Comparison of ENCODE assay signal across 12 cellular contexts in the genomic region with DNA sequence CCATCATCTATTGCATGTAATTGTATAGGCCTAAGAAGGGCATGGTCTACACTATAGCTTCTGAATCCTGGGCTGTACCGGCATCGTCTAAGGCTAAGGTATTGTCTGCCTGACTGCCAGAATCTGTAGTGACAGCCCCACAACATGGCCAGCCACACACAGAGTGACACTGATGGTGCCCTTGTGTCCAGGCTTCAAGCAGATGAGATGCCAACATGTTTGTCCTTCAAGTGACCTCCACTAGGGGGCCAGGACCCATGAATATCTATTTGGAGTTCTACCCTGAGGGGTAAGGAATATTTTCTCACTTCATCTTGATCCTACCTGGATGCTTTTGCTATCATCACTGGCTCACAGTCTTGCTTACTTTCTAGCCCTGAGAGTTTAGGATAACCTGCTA. TPM values are rescaled to one million over a fixed set of nuclear protein-coding genes. Genes with fewer than 3 reads are reported as not detected.
DNase-seq lines count a peak whose midpoint lies in the region; FAIRE-seq and TF ChIP-seq lines count a peak whose summit lies in the region.
"Had no signal": no experiment of that assay in that cellular context is flagged by ENCODE, and none has a peak within 500 bp of the region (broad histone marks: within the 10 kb centered on the region; RNA-seq: fewer than 3 reads in every experiment).

No MANE protein-coding gene starts in this region.

- no peak overlapping the region for H3K27ac Mint-ChIP-seq in activated CD4-positive, alpha-beta memory T cell treated with anti-CD3 and anti-CD28 coated beads for 36 hours
- H3K27ac Mint-ChIP-seq in activated CD4-positive, alpha-beta memory T cell treated with anti-CD3 and anti-CD28 coated beads, Interleukin-2, amount 10 ng/mL, durations not matched to agents 7 days and 5 days = no peak overlapping the region

- no peaks in the 10 kb centered on the region for H3K9me3 Mint-ChIP-seq in activated CD4-positive, alpha-beta memory T cell treated with anti-CD3 and anti-CD28 coated beads for 36 hours
- H3K9me3 Mint-ChIP-seq in activated CD4-positive, alpha-beta memory T cell treated with anti-CD3 and anti-CD28 coated beads, Interleukin-2, amount 10 ng/mL, durations not matched to agents 7 days and 5 days = no peaks in the 10 kb centered on the region

- H4K8ac ChIP-seq in H1 (ENCODE audit: extremely low read depth, insufficient read depth, low read length) = no peak overlapping the region

- H3K14ac ChIP-seq in H1 (ENCODE audit: insufficient read length) = no peak overlapping the region

- no peak overlapping the region for H2BK20ac ChIP-seq in H1 (ENCODE audit: low read length)

- no peak overlapping the region for H2BK120ac ChIP-seq in H1 (replicated peaks; ENCODE audit: low read depth, low read length)

- H3K18ac ChIP-seq in H1 (ENCODE audit: extremely low read depth, low read length) = no peak overlapping the region

- H4K5ac ChIP-seq in H1 (ENCODE audit: insufficient read length, low read depth, low read length) = no peak overlapping the region

- H3K4ac ChIP-seq in H1 (replicated peaks; ENCODE audit: insufficient read length, low read depth, low read length) = no peak overlapping the region

- TF ChIP-seq POLR2A in H1 (IDR thresholded peaks at IDR 0.05; ENCODE audit: control extremely low read depth in 1 of 2, low read depth in 2 of 2, low read length in 2 of 2) = no peak

- no peak overlapping the region for H3K4me3 ChIP-seq in Karpas-422 (ENCODE audit: low read length)
- H3K4me3 ChIP-seq in H1 (ENCODE audit: extremely low read depth in 1 of 4, insufficient read depth in 2 of 4, low read depth in 3 of 4, low read length in 4 of 4) = no peak overlapping the region
- H3K4me3 ChIP-seq in effector memory CD4-positive, alpha-beta T cell (ENCODE audit: insufficient read depth, low read depth, low read length, poor library complexity, severe bottlenecking) = no peak overlapping the region

- TF ChIP-seq EP300 in H1 (IDR thresholded peaks at IDR 0.05; ENCODE audit: borderline replicate concordance in 1 of 2, low read depth in 2 of 2, low read length in 2 of 2) = no peak

- 67% methylated on average over 2 of the region's 2 CpGs; no CpG with 5 or more reads in 1 of the 2 experiments for WGBS in H1 (ENCODE audit: extremely low coverage in 1 of 2, insufficient coverage in 1 of 2, insufficient read length in 1 of 2, insufficient replicate concordance in 2 of 2, low coverage in 1 of 2, low lambda C conversion rate in 2 of 2, missing lambda C conversion rate in 1 of 2), 2 experiments

- no peak overlapping the region for H4K91ac ChIP-seq in H1 (replicated peaks; ENCODE audit: insufficient read length, low read length)

- peak; percentile 28 to 52; a peak in 3 of 4 replicates for TF ChIP-seq RAD21 in H1 (IDR thresholded peaks at IDR 0.05 in 1 of 2, conservative IDR thresholded peaks at IDR 0.05 in 1 of 2; ENCODE audit: low read depth in 2 of 2, low read length in 2 of 2)

- H2BK12ac ChIP-seq in H1 (ENCODE audit: low read depth, low read length) = no peak overlapping the region

- H3K4me1 Mint-ChIP-seq in activated CD4-positive, alpha-beta memory T cell treated with anti-CD3 and anti-CD28 coated beads for 36 hours (ENCODE audit: low read depth) = peaks cover 2% of the 10 kb centered on the region
- no peaks in the 10 kb centered on the region for H3K4me1 Mint-ChIP-seq in activated CD4-positive, alpha-beta memory T cell treated with anti-CD3 and anti-CD28 coated beads, Interleukin-2, amount 10 ng/mL, durations not matched to agents 7 days and 5 days

- no peak overlapping the region for H2BK5ac ChIP-seq in H1 (ENCODE audit: low read depth, low read length)

- H2BK15ac ChIP-seq in H1 (ENCODE audit: low read length) = no peak overlapping the region

- H2AFZ ChIP-seq in Karpas-422 (ENCODE audit: low read length) (no peak overlapping the region), H1 (ENCODE audit: low read length) (no peak overlapping the region)

- no peak overlapping the region for H2AK5ac ChIP-seq in H1 (ENCODE audit: low read depth, low read length)

- H3K9ac ChIP-seq in Karpas-422 (ENCODE audit: low read length) = no peak overlapping the region
- no peak overlapping the region for H3K9ac ChIP-seq in H1 (replicated peaks in 1 of 4; ENCODE audit: extremely low read depth in 1 of 4, low read depth in 3 of 4, low read length in 3 of 4)

- H3K36me3 Mint-ChIP-seq in activated CD4-positive, alpha-beta memory T cell treated with anti-CD3 and anti-CD28 coated beads for 36 hours = peaks cover 3% of the 10 kb centered on the region
- no peaks in the 10 kb centered on the region for H3K36me3 Mint-ChIP-seq in activated CD4-positive, alpha-beta memory T cell treated with anti-CD3 and anti-CD28 coated beads, Interleukin-2, amount 10 ng/mL, durations not matched to agents 7 days and 5 days (ENCODE audit: low read depth)

- no peaks in the 10 kb centered on the region for H3K79me1 ChIP-seq in H1 (ENCODE audit: low read depth, low read length)

- H3K9me3 ChIP-seq in Karpas-422 (ENCODE audit: low read length) = no peaks in the 10 kb centered on the region
- no peaks in the 10 kb centered on the region for H3K9me3 ChIP-seq in H1 (ENCODE audit: insufficient read depth in 2 of 2, low read depth in 1 of 2, low read length in 1 of 2)
- H3K9me3 ChIP-seq in effector memory CD4-positive, alpha-beta T cell (ENCODE audit: control insufficient read depth, low read length) = no peaks in the 10 kb centered on the region
- H3K9me3 ChIP-seq: neutrophil had no signal

- no peaks in the 10 kb centered on the region for H3K23me2 ChIP-seq in H1 (ENCODE audit: low read depth, low read length)

- no peak overlapping the region for H3K56ac ChIP-seq in H1 (replicated peaks; ENCODE audit: insufficient read length, low read depth, low read length)

- H3K4me1 ChIP-seq in Karpas-422 (ENCODE audit: low read length) = no peaks in the 10 kb centered on the region
- peaks cover 0 to 2% (median 0%) of the 10 kb centered on the region in 4 experiments; a peak in 1 of 7 replicates for H3K4me1 ChIP-seq in H1 (replicated peaks in 1 of 4; ENCODE audit: control insufficient read depth in 3 of 4, insufficient read depth in 4 of 4, low read length in 3 of 4)
- no peaks in the 10 kb centered on the region for H3K4me1 ChIP-seq in effector memory CD4-positive, alpha-beta T cell (ENCODE audit: control insufficient read depth, insufficient read depth, low read length, poor library complexity, severe bottlenecking)

- TF ChIP-seq CTCF in H1 (IDR thresholded peaks at IDR 0.05; ENCODE audit: control extremely low read depth in 1 of 3, insufficient read depth in 1 of 3, low read depth in 1 of 3, low read length in 3 of 3) = peak; percentile 20 to 64 (median 38)

- CTCF ChIA-PET in activated CD4-positive, alpha-beta memory T cell treated with anti-CD3 and anti-CD28 coated beads for 36 hours (lab: Charles Lee) = no interaction called here
- CTCF ChIA-PET in activated CD4-positive, alpha-beta memory T cell treated with anti-CD3 and anti-CD28 coated beads, Interleukin-2, amount 10 ng/mL, durations not matched to agents 7 days and 5 days (lab: Charles Lee) = no interaction called here
- CTCF ChIA-PET in H1 (lab: Charles Lee; ENCODE audit: partially characterized antibody) = interaction anchor here (0.7 to 1.2 kb wide), 3 partner anchors 11 to 21 kb away, joined by 3 read pairs; no protein-coding TSS in a partner anchor

- no peak overlapping the region for H3K4me3 Mint-ChIP-seq in activated CD4-positive, alpha-beta memory T cell treated with anti-CD3 and anti-CD28 coated beads for 36 hours
- no peak overlapping the region for H3K4me3 Mint-ChIP-seq in activated CD4-positive, alpha-beta memory T cell treated with anti-CD3 and anti-CD28 coated beads, Interleukin-2, amount 10 ng/mL, durations not matched to agents 7 days and 5 days

- no peak for FAIRE-seq in H1 (lab: Jason Lieb, UNC)

- H3K79me2 ChIP-seq in Karpas-422 (ENCODE audit: low read length) = no peaks in the 10 kb centered on the region
- H3K79me2 ChIP-seq in H1 (ENCODE audit: control insufficient read depth in 1 of 2, insufficient read depth in 2 of 2, low read length in 2 of 2) = no peaks in the 10 kb centered on the region

- H3K27ac ChIP-seq in Karpas-422 (ENCODE audit: low read length) (no peak overlapping the region), H1 (ENCODE audit: low read depth, low read length) (no peak overlapping the region)
- no peak overlapping the region for H3K27ac ChIP-seq in effector memory CD4-positive, alpha-beta T cell (ENCODE audit: insufficient read depth, low read length, poor library complexity, severe bottlenecking)
- H3K27ac ChIP-seq: neutrophil had no signal

- POLR2A ChIA-PET in activated CD4-positive, alpha-beta memory T cell treated with anti-CD3 and anti-CD28 coated beads for 36 hours (lab: Charles Lee) = no interaction called here
- POLR2A ChIA-PET in activated CD4-positive, alpha-beta memory T cell treated with anti-CD3 and anti-CD28 coated beads, Interleukin-2, amount 10 ng/mL, durations not matched to agents 7 days and 5 days (lab: Charles Lee) = no interaction called here
- POLR2A ChIA-PET in H1 (lab: Charles Lee; ENCODE audit: partially characterized antibody) = no interaction called here

- H4K20me1 ChIP-seq in Karpas-422 (ENCODE audit: insufficient read depth, low read depth, low read length) (no peaks in the 10 kb centered on the region), H1 (replicated peaks in 1 of 2; ENCODE audit: control insufficient read depth in 1 of 2, insufficient read depth in 2 of 2, low read length in 2 of 2) (no peaks in the 10 kb centered on the region)

- H3K4me2 ChIP-seq in Karpas-422 (ENCODE audit: low read depth, low read length, poor library complexity, severe bottlenecking) (no peak overlapping the region), H1 (ENCODE audit: insufficient read depth in 1 of 2, low read depth in 2 of 2, low read length in 2 of 2) (no peak overlapping the region)

- no peaks in the 10 kb centered on the region for H3K9me2 ChIP-seq in Karpas-422 (replicated peaks; ENCODE audit: insufficient read depth, low read length)

- DNase-seq in activated CD4-positive, alpha-beta memory T cell treated with anti-CD3 and anti-CD28 coated beads for 36 hours = peak; percentile 10
- DNase-seq in activated CD4-positive, alpha-beta memory T cell treated with anti-CD3 and anti-CD28 coated beads, Interleukin-2, amount 10 ng/mL, durations not matched to agents 7 days and 5 days = no peak
- peak; percentile 67 for DNase-seq in Karpas-422
- DNase-seq in H1 (ENCODE audit: low read depth in 1 of 2, low spot score in 2 of 2) = peak in 1 of 2 experiments; percentile 52
- DNase-seq in stimulated activated CD8-positive, alpha-beta memory T cell treated with anti-CD3 and anti-CD28 coated beads, Interleukin-4, amount 100 ng/mL, for 48 hours = peak; percentile 38
- no peak for DNase-seq in effector memory CD4-positive, alpha-beta T cell
- no peak for DNase-seq in kidney tubule cell (ENCODE audit: low spot score)
- no peak for DNase-seq in GM19240 (ENCODE audit: insufficient read length, low spot score)
- DNase-seq: NCI-H2107, T1000 had no signal

- intact Hi-C loops in activated CD4-positive, alpha-beta memory T cell treated with anti-CD3 and anti-CD28 coated beads for 36 hours (cut with micrococcal nuclease) = no loop called here

- H3K36me3 ChIP-seq in Karpas-422 (ENCODE audit: insufficient read depth, low read length) = no peaks in the 10 kb centered on the region
- H3K36me3 ChIP-seq in H1 (ENCODE audit: control insufficient read depth in 2 of 4, insufficient read depth in 4 of 4, low read length in 3 of 4) = no peaks in the 10 kb centered on the region
- H3K36me3 ChIP-seq in effector memory CD4-positive, alpha-beta T cell (ENCODE audit: control insufficient read depth, insufficient read depth, low read length) = no peaks in the 10 kb centered on the region
- H3K36me3 ChIP-seq: neutrophil had no signal

- H3K27me3 ChIP-seq in Karpas-422 (ENCODE audit: low read length) (no peaks in the 10 kb centered on the region), H1 (replicated peaks in 1 of 4; ENCODE audit: control insufficient read depth in 3 of 4, extremely low read depth in 1 of 4, insufficient read depth in 3 of 4, low read length in 3 of 4) (no peaks in the 10 kb centered on the region)
- H3K27me3 ChIP-seq in effector memory CD4-positive, alpha-beta T cell (replicated peaks; ENCODE audit: control insufficient read depth, insufficient read depth, low read length, poor library complexity, severe bottlenecking) = no peaks in the 10 kb centered on the region
- H3K27me3 ChIP-seq: neutrophil had no signal

- no peaks in the 10 kb centered on the region for H3K27me3 Mint-ChIP-seq in activated CD4-positive, alpha-beta memory T cell treated with anti-CD3 and anti-CD28 coated beads for 36 hours
- no peaks in the 10 kb centered on the region for H3K27me3 Mint-ChIP-seq in activated CD4-positive, alpha-beta memory T cell treated with anti-CD3 and anti-CD28 coated beads, Interleukin-2, amount 10 ng/mL, durations not matched to agents 7 days and 5 days

- H3K23ac ChIP-seq in H1 (ENCODE audit: insufficient read length) = no peak overlapping the region

RNA-seq across cellular contexts. Expression of a gene that starts 1.5 kb away (rescaled TPM):
- total RNA-seq in activated CD4-positive, alpha-beta memory T cell treated with anti-CD3 and anti-CD28 coated beads for 36 hours = not detected
- not detected for total RNA-seq in activated CD4-positive, alpha-beta memory T cell treated with anti-CD3 and anti-CD28 coated beads, Interleukin-2, amount 10 ng/mL, durations not matched to agents 7 days and 5 days
- total RNA-seq in Karpas-422 (2014; rRNA removed; shearing (Covaris generic); ENCODE audit: low replicate concordance) = not detected in 2 replicates
- not detected in 2 replicates for total RNA-seq in H1 (2021; fragmentation: NEBNext Ultra II Directional; extraction: Animal tissue kit (Norgen Biotek cat#: 25700))
- polyA plus RNA-seq in H1 (2011; rRNA removed) = not detected in 2 replicates
- polyA plus RNA-seq in H1 (2011; cell fraction: cytosol; rRNA removed) = not detected
- not detected for polyA plus RNA-seq in H1 (2011; cell fraction: nucleus; rRNA removed)
- polyA plus RNA-seq in H1 (2012, experiment 1 of 2) = 0.17 to 0.55 TPM in 2 of 4 replicates, not detected in the others
- not detected for polyA plus RNA-seq in H1 (2012, experiment 2 of 2)
- polyA plus RNA-seq in H1 (2013, experiment 1 of 2) = not detected
- not detected for polyA plus RNA-seq in H1 (2013, experiment 2 of 2)
- polyA minus RNA-seq in H1 (2011; rRNA and poly(A)+ RNA removed) = 0.47 TPM in 1 of 2 replicates, not detected in the other
- not detected for polyA minus RNA-seq in H1 (2011; cell fraction: cytosol; rRNA and poly(A)+ RNA removed)
- polyA minus RNA-seq in H1 (2011; cell fraction: nucleus; rRNA and poly(A)+ RNA removed) = not detected
- total RNA-seq: glomerular endothelial cell had no signal

RNA-seq across cellular contexts. Expression of a gene that starts 50.5 kb away (rescaled TPM):
- total RNA-seq in activated CD4-positive, alpha-beta memory T cell treated with anti-CD3 and anti-CD28 coated beads for 36 hours = not detected
- not detected for total RNA-seq in activated CD4-positive, alpha-beta memory T cell treated with anti-CD3 and anti-CD28 coated beads, Interleukin-2, amount 10 ng/mL, durations not matched to agents 7 days and 5 days
- total RNA-seq in Karpas-422 (2014; rRNA removed; shearing (Covaris generic); ENCODE audit: low replicate concordance) = not detected in 2 replicates
- not detected in 2 replicates for total RNA-seq in H1 (2021; fragmentation: NEBNext Ultra II Directional; extraction: Animal tissue kit (Norgen Biotek cat#: 25700))
- not detected in 2 replicates for polyA plus RNA-seq in H1 (2011; rRNA removed)
- not detected for polyA plus RNA-seq in H1 (2011; cell fraction: cytosol; rRNA removed)
- not detected for polyA plus RNA-seq in H1 (2011; cell fraction: nucleus; rRNA removed)
- not detected in 4 replicates for polyA plus RNA-seq in H1 (2012, experiment 1 of 2)
- polyA plus RNA-seq in H1 (2012, experiment 2 of 2) = not detected
- polyA plus RNA-seq in H1 (2013, experiment 1 of 2) = not detected
- not detected for polyA plus RNA-seq in H1 (2013, experiment 2 of 2)
- not detected in 2 replicates for polyA minus RNA-seq in H1 (2011; rRNA and poly(A)+ RNA removed)
- not detected for polyA minus RNA-seq in H1 (2011; cell fraction: cytosol; rRNA and poly(A)+ RNA removed)
- polyA minus RNA-seq in H1 (2011; cell fraction: nucleus; rRNA and poly(A)+ RNA removed) = not detected
- total RNA-seq: glomerular endothelial cell had no signal

RNA-seq across cellular contexts. Expression of a gene that starts 53.7 kb away (rescaled TPM):
- total RNA-seq in activated CD4-positive, alpha-beta memory T cell treated with anti-CD3 and anti-CD28 coated beads for 36 hours = not detected
- total RNA-seq in activated CD4-positive, alpha-beta memory T cell treated with anti-CD3 and anti-CD28 coated beads, Interleukin-2, amount 10 ng/mL, durations not matched to agents 7 days and 5 days = not detected
- total RNA-seq in Karpas-422 (2014; rRNA removed; shearing (Covaris generic); ENCODE audit: low replicate concordance) = not detected in 2 replicates
- total RNA-seq in H1 (2021; fragmentation: NEBNext Ultra II Directional; extraction: Animal tissue kit (Norgen Biotek cat#: 25700)) = not detected in 2 replicates
- polyA plus RNA-seq in H1 (2011; rRNA removed) = 0.06 TPM in 1 of 2 replicates, not detected in the other
- 0.04 TPM for polyA plus RNA-seq in H1 (2011; cell fraction: cytosol; rRNA removed)
- 0.16 TPM for polyA plus RNA-seq in H1 (2011; cell fraction: nucleus; rRNA removed)
- 0.28 to 0.90 TPM (median 0.47 TPM) in 4 replicates for polyA plus RNA-seq in H1 (2012, experiment 1 of 2)
- polyA plus RNA-seq in H1 (2012, experiment 2 of 2) = not detected
- polyA plus RNA-seq in H1 (2013, experiment 1 of 2) = 0.06 TPM
- polyA plus RNA-seq in H1 (2013, experiment 2 of 2) = 0.06 TPM
- polyA minus RNA-seq in H1 (2011; rRNA and poly(A)+ RNA removed) = 0.22 TPM in 1 of 2 replicates, not detected in the other
- polyA minus RNA-seq in H1 (2011; cell fraction: cytosol; rRNA and poly(A)+ RNA removed) = not detected
- 0.60 TPM for polyA minus RNA-seq in H1 (2011; cell fraction: nucleus; rRNA and poly(A)+ RNA removed)
- total RNA-seq: glomerular endothelial cell had no signal

Comparison
In these comparisons a context has a peak if more than half of its experiments do, and no peak if none do; other contexts are left out.
1. DNase-seq: peak in activated CD4-positive, alpha-beta memory T cell treated with anti-CD3 and anti-CD28 coated beads for 36 hours (single experiment), Karpas-422 (single experiment) and stimulated activated CD8-positive, alpha-beta memory T cell treated with anti-CD3 and anti-CD28 coated beads, Interleukin-4, amount 100 ng/mL, for 48 hours (single experiment); none in activated CD4-positive, alpha-beta memory T cell treated with anti-CD3 and anti-CD28 coated beads, Interleukin-2, amount 10 ng/mL, durations not matched to agents 7 days and 5 days (single experiment), effector memory CD4-positive, alpha-beta T cell (0 of 3), kidney tubule cell (single experiment) and GM19240 (single experiment).